14 cellular contexts compared by ENCODE assay signal in the genomic region with DNA sequence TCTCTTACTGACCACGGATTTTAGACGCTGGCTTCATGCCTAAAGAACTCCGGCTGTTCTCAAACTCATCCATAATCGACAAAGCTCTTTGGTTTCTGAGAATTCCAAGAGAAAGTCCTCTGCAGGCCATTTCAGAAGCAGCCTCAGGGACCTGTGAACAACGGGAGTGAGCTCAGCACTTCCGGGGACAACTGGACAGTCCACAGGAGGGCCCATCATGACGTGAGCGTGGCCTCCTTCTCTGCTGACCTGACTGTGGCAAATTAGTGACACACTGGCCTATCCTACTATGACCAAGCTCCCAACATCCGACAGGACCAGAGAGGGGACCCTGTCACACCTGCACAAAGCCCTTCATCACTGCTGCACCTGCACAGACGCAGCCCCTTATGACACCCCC.
"Had no signal": no experiment of that assay in that cellular context is flagged by ENCODE, and none has a peak within 500 bp of the region (broad histone marks: within the 10 kb centered on the region; RNA-seq: fewer than 3 reads in every experiment).

No MANE protein-coding gene starts in this region.

- H3K4me1 ChIP-seq: tibial artery had no signal

- H3K4me3 ChIP-seq: ovary, tibial artery had no signal

- H3K27me3 ChIP-seq: ovary, tibial artery had no signal

- H3K36me3 ChIP-seq: ovary had no signal

- DNase-seq: activated CD4-positive, alpha-beta T cell treated with anti-CD3 and anti-CD28 coated beads, Interleukin-2, amount 50 U/mL, for 1 hour; activated CD4-positive, CD25-positive, alpha-beta regulatory T cell treated with anti-CD3 and anti-CD28 coated beads, Interleukin-2, amount 50 U/mL, for 72 hours; activated CD8-positive, alpha-beta memory T cell treated with anti-CD3 and anti-CD28 coated beads, Interleukin-2, amount 50 U/mL, for 4 hours; activated naive CD4-positive, alpha-beta T cell treated with anti-CD3 and anti-CD28 coated beads, Interleukin-2, amount 10 ng/mL, durations not matched to agents 7 days and 5 days; activated T-cell treated with anti-CD3 and anti-CD28 coated beads, Interleukin-2, amount 50 U/mL, for 4 hours; effector memory CD8-positive, alpha-beta T cell; head of caudate nucleus; mesendoderm; naive thymus-derived CD8-positive, alpha-beta T cell; ovary; stimulated activated CD4-positive, alpha-beta T cell treated with anti-CD3 and anti-CD28 coated beads, Interleukin-4, amount 100 ng/mL, for 24 hours; tibial artery had no signal

- H3K9me3 ChIP-seq: ovary, tibial artery had no signal

- ATAC-seq: activated T-cell treated with anti-CD3 and anti-CD28 coated beads, Interleukin-2, amount 50 U/mL, for 4 hours; effector memory CD8-positive, alpha-beta T cell; naive thymus-derived CD8-positive, alpha-beta T cell; sciatic nerve; stimulated activated effector memory CD8-positive, alpha-beta T cell treated with anti-CD3 and anti-CD28 coated beads, Interleukin-12 subunit alpha, Interleukin-12 subunit beta, amount 100 ng/mL, for 72 hours had no signal
